In genomic region chr19:9871626-9872338, GRCh38 we compare ENCODE assay signal across 1 cellular context.
TF ChIP-seq lines count a peak whose summit lies in the region.

No MANE protein-coding gene starts in this region.

TF ChIP-seq in GM23338, 12 proteins besides CTCF, POLR2A, EP300 and RAD21 (continued from another document):
- no peak for TF ChIP-seq REST (IDR thresholded peaks at IDR 0.05; ENCODE audit: unreplicated experiment)
TF ChIP-seq in GM23338: peak in this region for 0.
